Comparison of ENCODE assay signal across 28 cellular contexts in the genomic region with DNA sequence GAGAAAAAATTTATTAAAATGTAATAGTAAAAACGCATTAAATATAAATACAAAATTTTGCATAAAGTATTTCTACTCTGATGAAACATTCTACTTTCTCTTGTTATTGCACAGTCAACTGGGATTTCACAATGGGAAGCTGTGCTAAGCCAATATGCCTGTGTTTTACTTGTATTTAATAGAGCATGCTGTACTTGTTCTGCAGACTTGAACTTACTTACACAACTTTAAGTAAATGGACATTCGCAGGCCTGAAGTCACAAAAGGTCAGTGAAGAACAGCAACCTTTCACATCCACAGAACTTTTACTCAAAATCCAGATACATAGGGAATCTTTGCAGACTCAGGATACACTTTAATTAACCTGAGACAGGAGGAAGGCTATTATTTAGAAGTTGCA.
A peak's percentile ranks its signal among the peaks of the same experiment; 100 is the strongest.
DNase-seq lines count a peak whose midpoint lies in the region; ATAC-seq, FAIRE-seq and TF ChIP-seq lines count a peak whose summit lies in the region.
"Had no signal": no experiment of that assay in that cellular context is flagged by ENCODE, and none has a peak within 500 bp of the region (broad histone marks: within the 10 kb centered on the region; RNA-seq: fewer than 3 reads in every experiment).

No MANE protein-coding gene starts in this region.

- no peaks in the 10 kb centered on the region for H3K36me3 ChIP-seq in right lobe of liver
- H3K36me3 ChIP-seq in kidney (ENCODE audit: control insufficient read depth in 1 of 2, insufficient read depth in 2 of 2, low read length in 2 of 2): no peaks in the 10 kb centered on the region
- no peaks in the 10 kb centered on the region for H3K36me3 ChIP-seq in lower lobe of right lung
- H3K36me3 ChIP-seq: BE2C had no signal

- DNase-seq in NOMO-1 (lab: John Stamatoyannopoulos, UW; ENCODE audit: unreplicated experiment in 2 of 2): peak; percentile 7 to 49
- DNase-seq in NOMO-1 treated with dmso at 0.1 percent for 144 hours (lab: John Stamatoyannopoulos, UW; ENCODE audit: unreplicated experiment): no peak
- peak; percentile 7 for DNase-seq in NB4 (ENCODE audit: low read depth)
- peak; percentile 40 for DNase-seq in fibroblast of villous mesenchyme (ENCODE audit: low read depth)
- DNase-seq in right lobe of liver: peak in 1 of 3 donors; percentile 56
- no peak for DNase-seq in kidney
- no peak for DNase-seq in DMS153 treated with DMSO at 0.1 percent for 48 hours (lab: John Stamatoyannopoulos, UW; ENCODE audit: unreplicated experiment)
- no peak for DNase-seq in lower lobe of right lung
- DNase-seq: BE2C; CD8-positive, alpha-beta memory T cell; DMS 273 treated with DMSO at 0.1 percent for 48 hours; DMS79 treated with DMSO at 0.1 percent for 48 hours; GF-D8; HCEC 1CT; Kasumi-1; NCI-H1092 treated with DMSO at 0.1 percent for 48 hours; NCI-H1436; NCI-H187; NCI-H2171 treated with DMSO at 0.1 percent for 48 hours; NCI-H524; NCI-H748 treated with DMSO at 0.1 percent for 48 hours; Right ventricle myocardium superior; RPMI8226 had no signal

- no peaks in the 10 kb centered on the region for H3K9me3 ChIP-seq in right lobe of liver
- peaks cover 0 to 2% of the 10 kb centered on the region in 2 donors for H3K9me3 ChIP-seq in kidney (ENCODE audit: control insufficient read depth in 1 of 2, low read length in 2 of 2)
- no peaks in the 10 kb centered on the region for H3K9me3 ChIP-seq in lower lobe of right lung
- H3K9me3 ChIP-seq: BE2C had no signal

- peaks cover 0 to 39% (median 15%) of the 10 kb centered on the region in 4 donors for H3K4me1 ChIP-seq in right lobe of liver
- H3K4me1 ChIP-seq in kidney (ENCODE audit: control insufficient read depth in 1 of 2, insufficient read depth in 1 of 2, low read depth in 1 of 2, low read length in 2 of 2): no peaks in the 10 kb centered on the region
- no peaks in the 10 kb centered on the region for H3K4me1 ChIP-seq in lower lobe of right lung
- H3K4me1 ChIP-seq: BE2C had no signal

- TF ChIP-seq POLR2A in NB4 (IDR thresholded peaks at IDR 0.05; ENCODE audit: extremely low read depth, insufficient read length) (no peak), right lobe of liver (IDR thresholded peaks at IDR 0.05) (no peak)

- peak overlapping the region in 2 of 3 donors; percentile 20 to 44 for H3K27ac ChIP-seq in right lobe of liver
- no peak overlapping the region for H3K27ac ChIP-seq in kidney (ENCODE audit: low read depth in 2 of 2, low read length in 2 of 2)
- H3K27ac ChIP-seq in lower lobe of right lung: no peak overlapping the region
- H3K27ac ChIP-seq: 22Rv1 had no signal

- H3K27me3 ChIP-seq in right lobe of liver (no peaks in the 10 kb centered on the region), lower lobe of right lung (ENCODE audit: low read depth) (no peaks in the 10 kb centered on the region)
- H3K27me3 ChIP-seq: BE2C had no signal

- ATAC-seq in right lobe of liver (peak; percentile 79 to 95 (median 87)), lower lobe of right lung (no peak)
- ATAC-seq: K562 had no signal

- WGBS in right lobe of liver (ENCODE audit: insufficient coverage, low coverage, low lambda C conversion rate, missing lambda C conversion rate): 23% methylated on average over 2 of the region's 2 CpGs

- intact Hi-C loops in right lobe of liver (cut with DNase I) (no loop called here), kidney (cut with DNase I) (no loop called here), lower lobe of right lung (cut with DNase I) (no loop called here)

- no peak overlapping the region for H3K4me3 ChIP-seq in NB4 (ENCODE audit: low read depth, low read length)
- no peak overlapping the region for H3K4me3 ChIP-seq in fibroblast of villous mesenchyme (ENCODE audit: low read depth, low read length)
- no peak overlapping the region for H3K4me3 ChIP-seq in right lobe of liver
- H3K4me3 ChIP-seq in kidney (ENCODE audit: low read length in 2 of 2): no peak overlapping the region
- H3K4me3 ChIP-seq in lower lobe of right lung: no peak overlapping the region
- H3K4me3 ChIP-seq: K562 had no signal

- no peak for TF ChIP-seq CTCF in NB4 (IDR thresholded peaks at IDR 0.05; ENCODE audit: low read depth, low read length)
- no peak for TF ChIP-seq CTCF in fibroblast of villous mesenchyme (IDR thresholded peaks at IDR 0.05; ENCODE audit: insufficient read depth, low read depth, low read length)
- no peak for TF ChIP-seq CTCF in right lobe of liver (IDR thresholded peaks at IDR 0.05)
- no peak for TF ChIP-seq CTCF in kidney (IDR thresholded peaks at IDR 0.05; ENCODE audit: borderline replicate concordance, extremely low read depth, insufficient read depth)
- TF ChIP-seq CTCF in lower lobe of right lung (IDR thresholded peaks at IDR 0.05): no peak

- FAIRE-seq in kidney (lab: Jason Lieb, UNC): no peak
- FAIRE-seq: GM12891, GM19239, H1, K562 had no signal

- H3K9ac ChIP-seq in kidney (ENCODE audit: low read length in 2 of 2): no peak overlapping the region

Comparison
In these comparisons a context has a peak if more than half of its experiments do, and no peak if none do; other contexts are left out.
1. DNase-seq: peak in NOMO-1 (2 of 2), NB4 (single experiment) and fibroblast of villous mesenchyme (single experiment); none in NOMO-1 treated with dmso at 0.1 percent for 144 hours (single experiment), kidney (single experiment), DMS153 treated with DMSO at 0.1 percent for 48 hours (single experiment) and lower lobe of right lung (single experiment).
2. ATAC-seq: peak in right lobe of liver (4 of 4); none in lower lobe of right lung (0 of 2).
3. H3K27ac ChIP-seq: peak in right lobe of liver (2 of 3); none in kidney (0 of 2) and lower lobe of right lung (single experiment).